Comparison of ENCODE assay signal across 9 cellular contexts in the genomic region with DNA sequence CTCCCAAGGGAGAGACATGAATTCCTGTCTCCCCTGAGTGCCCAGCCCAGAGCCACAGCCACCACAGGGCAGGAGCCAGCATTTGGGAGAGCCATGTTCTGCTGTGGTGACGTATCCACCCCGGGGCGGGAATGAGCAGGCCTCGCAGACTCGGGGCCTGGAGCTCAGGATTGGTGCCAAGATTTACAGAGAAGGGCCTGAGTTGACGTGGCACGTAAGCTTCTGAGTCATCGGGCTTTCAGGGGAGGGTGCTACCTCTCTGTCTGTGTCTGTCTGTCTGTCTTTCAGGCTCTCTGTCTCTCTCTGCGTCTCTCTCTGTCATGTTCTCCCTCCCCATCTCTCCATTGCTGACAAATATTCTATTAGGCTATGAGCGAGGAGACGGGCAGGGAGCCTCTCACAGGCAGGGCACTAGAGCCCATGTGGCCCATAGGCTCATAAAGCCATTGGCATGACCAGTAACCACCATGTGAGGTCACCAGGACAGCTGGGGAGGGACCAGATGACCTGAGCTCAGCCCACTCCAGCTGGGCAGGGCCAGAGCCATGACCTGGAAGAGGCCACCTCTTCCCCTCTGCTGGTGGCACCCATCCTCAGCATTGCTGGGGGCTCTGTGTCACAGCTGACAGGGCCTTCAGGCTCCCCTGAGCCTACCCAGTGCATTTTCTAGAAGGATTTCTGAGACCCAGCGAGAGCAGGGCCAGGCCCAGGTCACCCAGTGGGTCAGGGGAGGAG.
DNase-seq lines count a peak whose midpoint lies in the region; ATAC-seq and TF ChIP-seq lines count a peak whose summit lies in the region.
"Had no signal": no experiment of that assay in that cellular context is flagged by ENCODE, and none has a peak within 500 bp of the region (broad histone marks: within the 10 kb centered on the region; RNA-seq: fewer than 3 reads in every experiment).

No MANE protein-coding gene starts in this region.

- H3K9me3 ChIP-seq in MG63, result no peaks in the 10 kb centered on the region
- no peaks in the 10 kb centered on the region for H3K9me3 ChIP-seq in mucosa of rectum (ENCODE audit: control insufficient read depth in 2 of 2, low read length in 2 of 2)
- H3K9me3 ChIP-seq in WERI-Rb-1 (ENCODE audit: severe bottlenecking), result no peaks in the 10 kb centered on the region

- H3K27ac ChIP-seq in mucosa of rectum (ENCODE audit: low read depth in 2 of 2, low read length in 2 of 2) (peak overlapping the region; percentile 34 to 49), WERI-Rb-1 (no peak overlapping the region)

- H3K9ac ChIP-seq in mucosa of rectum (ENCODE audit: low read depth in 1 of 2, low read length in 2 of 2), result peak overlapping the region in 1 of 2 donors; percentile 36

- H3K27me3 ChIP-seq in MG63, result no peaks in the 10 kb centered on the region
- no peaks in the 10 kb centered on the region for H3K27me3 ChIP-seq in mucosa of rectum (ENCODE audit: control insufficient read depth in 2 of 2, insufficient read depth in 2 of 2, low read length in 2 of 2)
- no peaks in the 10 kb centered on the region for H3K27me3 ChIP-seq in WERI-Rb-1 (ENCODE audit: insufficient read depth, low read depth, severe bottlenecking)

- TF ChIP-seq CTCF in AG09319 (IDR thresholded peaks at IDR 0.05; ENCODE audit: low read depth, low read length), result no peak
- TF ChIP-seq CTCF in WERI-Rb-1 (IDR thresholded peaks at IDR 0.05; ENCODE audit: low read depth, low read length), result no peak

- peak; percentile 93 for DNase-seq in AG09319 (ENCODE audit: extremely low read depth, low read depth)
- DNase-seq in MG63, result peak; percentile 98
- DNase-seq in dermis blood vessel endothelial cell, result peak; percentile 89
- DNase-seq in WERI-Rb-1, result no peak
- no peak for DNase-seq in OCI-M2 (lab: John Stamatoyannopoulos, UW; ENCODE audit: unreplicated experiment)
- no peak for DNase-seq in D341Med (ENCODE audit: low spot score)
- DNase-seq: NCI-H524 treated with DMSO at 0.1 percent for 48 hours had no signal

- H3K4me3 ChIP-seq in MG63, result no peak overlapping the region
- no peak overlapping the region for H3K4me3 ChIP-seq in mucosa of rectum (ENCODE audit: low read length in 2 of 2)
- no peak overlapping the region for H3K4me3 ChIP-seq in WERI-Rb-1 (ENCODE audit: low read depth, low read length)

- no peaks in the 10 kb centered on the region for H3K36me3 ChIP-seq in MG63
- no peaks in the 10 kb centered on the region for H3K36me3 ChIP-seq in mucosa of rectum (ENCODE audit: control insufficient read depth in 2 of 2, insufficient read depth in 2 of 2, low read length in 2 of 2)
- no peaks in the 10 kb centered on the region for H3K36me3 ChIP-seq in WERI-Rb-1

- no peak for ATAC-seq in GM21390 (IDR thresholded peaks at IDR 0.05; ENCODE audit: unreplicated experiment)

- peaks cover 4 to 10% of the 10 kb centered on the region in 2 donors for H3K4me1 ChIP-seq in mucosa of rectum (ENCODE audit: control insufficient read depth in 2 of 2, insufficient read depth in 2 of 2, low read length in 2 of 2)

Comparison
In these comparisons a context has a peak if more than half of its experiments do, and no peak if none do; other contexts are left out.
1. DNase-seq: peak in AG09319 (single experiment), MG63 (single experiment) and dermis blood vessel endothelial cell (single experiment); none in WERI-Rb-1 (single experiment), OCI-M2 (single experiment) and D341Med (single experiment).